10 cellular contexts compared by ENCODE assay signal in the genomic region with DNA sequence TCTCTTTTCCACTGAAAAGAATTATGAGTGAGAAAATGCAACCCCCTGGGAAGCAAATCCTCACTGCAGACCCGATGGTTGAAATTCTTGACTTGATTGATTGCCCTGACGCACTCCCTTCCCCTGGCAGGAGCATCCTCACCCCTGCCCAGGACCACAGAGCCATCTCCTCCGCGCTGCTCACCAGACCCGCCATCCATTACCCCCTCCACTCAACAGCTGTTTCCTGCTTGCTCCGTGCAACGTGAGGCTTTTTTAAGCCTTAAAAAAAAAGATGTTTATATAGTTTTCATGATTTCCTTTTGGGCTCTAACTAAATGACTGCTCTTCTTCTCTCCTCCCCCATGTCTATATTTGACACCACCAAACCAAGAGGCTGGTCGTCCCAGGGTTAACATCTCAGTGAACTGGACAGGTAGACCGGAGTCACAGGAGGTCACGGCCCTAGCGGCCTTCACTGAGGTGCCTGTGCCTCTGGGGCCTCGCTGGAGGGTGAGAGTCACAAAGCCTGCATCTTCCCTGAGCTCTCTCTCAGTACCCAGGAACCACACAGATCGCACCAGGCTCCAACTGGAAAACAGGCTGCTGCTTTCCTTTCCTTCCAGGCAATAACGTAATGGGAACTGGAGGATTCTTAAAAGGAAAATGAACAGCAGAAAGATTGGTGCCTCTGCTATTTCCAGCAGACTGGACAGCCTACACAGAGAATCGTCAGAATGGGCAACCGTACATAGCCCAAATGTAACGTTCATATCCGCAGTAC. TPM values are rescaled to one million over a fixed set of nuclear protein-coding genes. Genes with fewer than 3 reads are reported as not detected.
A peak's percentile ranks its signal among the peaks of the same experiment; 100 is the strongest.
DNase-seq lines count a peak whose midpoint lies in the region; ATAC-seq, FAIRE-seq and TF ChIP-seq lines count a peak whose summit lies in the region.
"Had no signal": no experiment of that assay in that cellular context is flagged by ENCODE, and none has a peak within 500 bp of the region (broad histone marks: within the 10 kb centered on the region; RNA-seq: fewer than 3 reads in every experiment).

No MANE protein-coding gene starts in this region.

- H3K4me3 Mint-ChIP-seq in astrocyte (ENCODE audit: unreplicated experiment): no peak overlapping the region
- peak overlapping the region; percentile 4 for H3K4me3 Mint-ChIP-seq in mesothelial cell of epicardium

- H3K36me3 Mint-ChIP-seq in astrocyte (ENCODE audit: low read depth, unreplicated experiment) (no peaks in the 10 kb centered on the region), mesothelial cell of epicardium (no peaks in the 10 kb centered on the region)

- H3K27ac Mint-ChIP-seq in astrocyte (ENCODE audit: unreplicated experiment): peak overlapping the region; percentile 55
- peak overlapping the region; percentile 26 for H3K27ac Mint-ChIP-seq in mesothelial cell of epicardium

- CTCF ChIA-PET in IMR-90 (lab: Yijun Ruan, JAX): no interaction called here

- H2AFZ ChIP-seq in IMR-90 (replicated peaks; ENCODE audit: low read length, poor library complexity) (peak overlapping the region; percentile 84), astrocyte (ENCODE audit: low read depth, low read length) (peak overlapping the region; percentile 21)

- H4K20me1 ChIP-seq in BLaER1 treated with 17β-estradiol and CSF1 and Interleukin-3, amounts not matched to agents 10 nM and 100 nM: no peaks in the 10 kb centered on the region
- H4K20me1 ChIP-seq in IMR-90 (ENCODE audit: insufficient read depth, low read length) (no peaks in the 10 kb centered on the region), astrocyte (ENCODE audit: insufficient read depth, low read length) (no peaks in the 10 kb centered on the region)

- intact Hi-C loops in IMR-90 (cut with micrococcal nuclease) (loop anchor here (5.0 to 10.0 kb wide), 2 partner anchors 46 to 184 kb away; a partner anchor contains a TSS), Right ventricle myocardium superior (cut with DNase I) (no loop called here)

- dilution Hi-C loops in IMR-90 (cut with HindIII; ENCODE audit: low sequenced_read_pairs, unreplicated experiment): no loop called here

- peak overlapping the region; percentile 21 to 59; a peak in 3 of 4 replicates for H4K8ac ChIP-seq in IMR-90 (ENCODE audit: low read depth in 2 of 2, low read length in 2 of 2)

- H3K4me2 ChIP-seq in BLaER1 treated with 17β-estradiol and CSF1 and Interleukin-3, amounts not matched to agents 10 nM and 100 nM: peak overlapping the region; percentile 2 to 82 (median 71); a peak in 21 of 22 replicates
- H3K4me2 ChIP-seq in IMR-90 (ENCODE audit: low read depth, low read length) (peak overlapping the region; percentile 52), astrocyte (ENCODE audit: low read length) (peak overlapping the region; percentile 28)

- no peak overlapping the region for H2BK5ac ChIP-seq in IMR-90 (ENCODE audit: low read depth, low read length, poor library complexity, severe bottlenecking)

- TF ChIP-seq CTCF in IMR-90 (conservative IDR thresholded peaks at IDR 0.05; ENCODE audit: low read depth, low read length) (no peak), astrocyte (IDR thresholded peaks at IDR 0.05; ENCODE audit: insufficient read depth, low read depth, low read length) (no peak), mesothelial cell of epicardium (IDR thresholded peaks at IDR 0.05; ENCODE audit: unreplicated experiment) (no peak)

- DNase-seq in IMR-90 (peak; percentile 62), astrocyte (ENCODE audit: low read depth) (peak; percentile 58), mesothelial cell of epicardium (ENCODE audit: low spot score in 2 of 2, unreplicated experiment in 2 of 2) (no peak), iPS-NIHi11 (ENCODE audit: low spot score) (no peak), Right ventricle myocardium superior (no peak), erythroblast (lab: John Stamatoyannopoulos, UW) (no peak), DMS153 treated with DMSO at 0.1 percent for 48 hours (lab: John Stamatoyannopoulos, UW; ENCODE audit: unreplicated experiment) (no peak)
- DNase-seq: colonic mucosa, left ventricle myocardium inferior had no signal

- TF ChIP-seq RAD21 in IMR-90 (IDR thresholded peaks at IDR 0.05; ENCODE audit: low read length): no peak

- no peaks in the 10 kb centered on the region for H3K9me1 ChIP-seq in IMR-90 (ENCODE audit: insufficient read depth, low read length)

- no peaks in the 10 kb centered on the region for H3K79me2 ChIP-seq in astrocyte (ENCODE audit: insufficient read depth, low read length)

- H2BK120ac ChIP-seq in IMR-90 (ENCODE audit: low read depth, low read length): peak overlapping the region; percentile 82; the same call in 1 of the 2 replicates

- peak overlapping the region; percentile 30; the same call in 1 of the 2 replicates for H4K5ac ChIP-seq in IMR-90 (ENCODE audit: low read depth, low read length)

- H2BK20ac ChIP-seq in IMR-90 (ENCODE audit: low read depth, low read length): peak overlapping the region; percentile 74

- H3K4ac ChIP-seq in IMR-90 (ENCODE audit: low read depth, low read length): peak overlapping the region; percentile 69

- peaks cover 0 to 8% (median 0%) of the 10 kb centered on the region in 11 experiments; a peak in 2 of 22 replicates for H3K9me3 ChIP-seq in BLaER1 treated with 17β-estradiol and CSF1 and Interleukin-3, amounts not matched to agents 10 nM and 100 nM (replicated peaks in 1 of 11)
- H3K9me3 ChIP-seq in IMR-90 (ENCODE audit: control insufficient read depth, insufficient read depth, low read length): 0 out of 2 replicates have a peak, but pooled peaks cover 2% of the 10 kb centered on the region
- H3K9me3 ChIP-seq in astrocyte (ENCODE audit: insufficient read depth, low read depth, low read length): no peaks in the 10 kb centered on the region
- H3K9me3 ChIP-seq: colonic mucosa had no signal

- peak overlapping the region in 1 of 11 experiments; percentile 25; a peak in 4 of 22 replicates for H3K27ac ChIP-seq in BLaER1 treated with 17β-estradiol and CSF1 and Interleukin-3, amounts not matched to agents 10 nM and 100 nM
- H3K27ac ChIP-seq in IMR-90 (ENCODE audit: insufficient read depth, low read length) (peak overlapping the region; percentile 6; the same call in 1 of the 2 replicates), astrocyte (ENCODE audit: low read depth, low read length) (no peak overlapping the region)
- H3K27ac ChIP-seq: colonic mucosa, left ventricle myocardium inferior had no signal

- peak overlapping the region; percentile 56 for H2AK9ac ChIP-seq in IMR-90 (replicated peaks; ENCODE audit: low read depth, low read length, poor library complexity)

- 59% methylated on average over 5 of the region's 18 CpGs; no CpG with 5 or more reads in 1 of the 2 experiments for WGBS in IMR-90 (ENCODE audit: extremely low coverage in 2 of 2, insufficient read length in 1 of 2), 2 experiments

- H3K9me3 Mint-ChIP-seq in astrocyte (ENCODE audit: unreplicated experiment) (no peaks in the 10 kb centered on the region), mesothelial cell of epicardium (peaks cover 3% of the 10 kb centered on the region)

- no peaks in the 10 kb centered on the region for H3K36me3 ChIP-seq in BLaER1 treated with 17β-estradiol and CSF1 and Interleukin-3, amounts not matched to agents 10 nM and 100 nM
- H3K36me3 ChIP-seq in IMR-90 (ENCODE audit: control insufficient read depth, insufficient read depth, low read length) (no peaks in the 10 kb centered on the region), astrocyte (ENCODE audit: insufficient read depth, low read length) (no peaks in the 10 kb centered on the region)
- H3K36me3 ChIP-seq: colonic mucosa, left ventricle myocardium inferior had no signal

- H3K27me3 Mint-ChIP-seq in astrocyte (ENCODE audit: low read depth, unreplicated experiment) (peaks cover 6% of the 10 kb centered on the region), mesothelial cell of epicardium (ENCODE audit: low read depth) (no peaks in the 10 kb centered on the region)

- peak overlapping the region in 1 of 11 experiments; percentile 52; a peak in 1 of 22 replicates for H3K9ac ChIP-seq in BLaER1 treated with 17β-estradiol and CSF1 and Interleukin-3, amounts not matched to agents 10 nM and 100 nM
- H3K9ac ChIP-seq in IMR-90 (ENCODE audit: low read depth, low read length): no peak overlapping the region
- H3K9ac ChIP-seq in astrocyte (ENCODE audit: low read length): no peak overlapping the region

- no TSS peak for BruUV-seq in IMR-90 (replicated peaks; lab: Mats Ljungman, UMichigan)

- H3K4me3 ChIP-seq in BLaER1 treated with 17β-estradiol and CSF1 and Interleukin-3, amounts not matched to agents 10 nM and 100 nM: no peak overlapping the region
- H3K4me3 ChIP-seq in IMR-90 (ENCODE audit: insufficient read depth, low read depth, low read length): no peak overlapping the region
- H3K4me3 ChIP-seq in astrocyte (ENCODE audit: insufficient read depth, low read depth, low read length): no peak overlapping the region
- H3K4me3 ChIP-seq: colonic mucosa, left ventricle myocardium inferior had no signal

- H3K4me1 ChIP-seq in BLaER1 treated with 17β-estradiol and CSF1 and Interleukin-3, amounts not matched to agents 10 nM and 100 nM: peaks cover 8 to 53% (median 34%) of the 10 kb centered on the region in 10 experiments; a peak in 17 of 20 replicates
- peaks cover 16% of the 10 kb centered on the region for H3K4me1 ChIP-seq in IMR-90 (ENCODE audit: control insufficient read depth, insufficient read depth, low read length)
- H3K4me1 ChIP-seq in astrocyte (ENCODE audit: insufficient read depth, low read length): peaks cover 7% of the 10 kb centered on the region
- H3K4me1 ChIP-seq: colonic mucosa had no signal

- H3K14ac ChIP-seq in IMR-90 (replicated peaks; ENCODE audit: low read depth, low read length): peak overlapping the region; percentile 22

- peak overlapping the region; percentile 11; the same call in 1 of the 2 replicates for H2AK5ac ChIP-seq in IMR-90 (ENCODE audit: low read depth, low read length)

- no peak overlapping the region for H3K56ac ChIP-seq in IMR-90 (ENCODE audit: extremely low read depth, insufficient read depth, low read length)

- peak overlapping the region; percentile 27; the same call in 1 of the 2 replicates for H3K18ac ChIP-seq in IMR-90 (ENCODE audit: low read depth, low read length)

- H2BK15ac ChIP-seq in IMR-90 (ENCODE audit: low read depth, low read length): peak overlapping the region; percentile 28; the same call in 1 of the 3 replicates

- no peak overlapping the region for H4K91ac ChIP-seq in IMR-90 (ENCODE audit: insufficient read depth, low read depth, low read length)

- peak overlapping the region; percentile 50; the same call in 1 of the 2 replicates for H3K23ac ChIP-seq in IMR-90 (ENCODE audit: low read depth, low read length)

- POLR2A ChIA-PET in IMR-90 (lab: Charles Lee; ENCODE audit: unreplicated experiment): no interaction called here

- no peaks in the 10 kb centered on the region for H3K27me3 ChIP-seq in BLaER1 treated with 17β-estradiol and CSF1 and Interleukin-3, amounts not matched to agents 10 nM and 100 nM
- H3K27me3 ChIP-seq in IMR-90 (ENCODE audit: control insufficient read depth, insufficient read depth, low read length) (no peaks in the 10 kb centered on the region; the same call in 1 of the 2 replicates), astrocyte (ENCODE audit: insufficient read depth, low read length) (no peaks in the 10 kb centered on the region)
- H3K27me3 ChIP-seq: colonic mucosa had no signal

- no peak for TF ChIP-seq POLR2A in IMR-90 (IDR thresholded peaks at IDR 0.05; ENCODE audit: low read depth, low read length)
- TF ChIP-seq POLR2A in erythroblast (IDR thresholded peaks at IDR 0.05; ENCODE audit: low read length): no peak

- H3K4me1 Mint-ChIP-seq in astrocyte (ENCODE audit: low read depth, unreplicated experiment): peaks cover 17% of the 10 kb centered on the region
- H3K4me1 Mint-ChIP-seq in mesothelial cell of epicardium: peaks cover 32% of the 10 kb centered on the region

- peak; percentile 30; the same call in 1 of the 2 replicates for ATAC-seq in IMR-90 (ENCODE audit: low read depth)
- no peak for ATAC-seq in Right ventricle myocardium superior (ENCODE audit: poor library complexity)

- H3K79me1 ChIP-seq in IMR-90 (ENCODE audit: low read depth in 1 of 2, low read length in 2 of 2): no peaks in the 10 kb centered on the region

- in situ Hi-C loops in IMR-90 (cut with MboI; ENCODE audit: low sequenced_read_pairs): no loop called here

- FAIRE-seq in astrocyte (lab: Jason Lieb, UNC): no peak

RNA-seq across cellular contexts. Expression of a gene that starts 49.8 kb away (rescaled TPM):
- 14.7 and 16.0 TPM in 2 replicates for total RNA-seq in IMR-90 (2012; rRNA removed)
- polyA plus RNA-seq in IMR-90 (2012; rRNA removed): 10.0 and 10.3 TPM in 2 replicates
- polyA plus RNA-seq in IMR-90 (2012; cell fraction: cytosol; rRNA removed): 5.8 and 6.4 TPM in 2 replicates
- polyA plus RNA-seq in IMR-90 (2012; cell fraction: nucleus; rRNA removed; ENCODE audit: low replicate concordance): 15.5 and 19.3 TPM in 2 replicates
- 15.5 and 19.2 TPM in 2 replicates for total RNA-seq in astrocyte
- 41.6 to 43.8 TPM (median 42.5 TPM) in 3 replicates for total RNA-seq in mesothelial cell of epicardium
- total RNA-seq in Right ventricle myocardium superior: 29.9 TPM

Comparison
In these comparisons a context has a peak if more than half of its experiments do, and no peak if none do; other contexts are left out.
1. DNase-seq: peak in IMR-90 (single experiment) and astrocyte (single experiment); none in mesothelial cell of epicardium (0 of 2), iPS-NIHi11 (single experiment), Right ventricle myocardium superior (single experiment), erythroblast (0 of 2) and DMS153 treated with DMSO at 0.1 percent for 48 hours (single experiment).
2. Peak in every context shown above with its lines, with median percentiles within 50 percentile points of each other: H3K4me2 ChIP-seq.